Comparison of ENCODE assay signal across 8 cellular contexts in genomic region chrX:140091276-140091886, GRCh38.
A peak's percentile ranks its signal among the peaks of the same experiment; 100 is the strongest.
DNase-seq lines count a peak whose midpoint lies in the region; ATAC-seq and TF ChIP-seq lines count a peak whose summit lies in the region.

No MANE protein-coding gene starts in this region.

- peak overlapping the region; percentile 54 for H3K4me3 Mint-ChIP-seq in activated naive CD4-positive, alpha-beta T cell treated with anti-CD3 and anti-CD28 coated beads for 36 hours
- no peak overlapping the region for H3K4me3 Mint-ChIP-seq in HFFc6

- ATAC-seq in HG03521 (IDR thresholded peaks at IDR 0.05; ENCODE audit: unreplicated experiment) (peak; percentile 78), left cardiac atrium (peak; percentile 44 to 79)

- H3K4me1 Mint-ChIP-seq in activated naive CD4-positive, alpha-beta T cell treated with anti-CD3 and anti-CD28 coated beads for 36 hours (ENCODE audit: low read depth), result no peaks in the 10 kb centered on the region
- no peaks in the 10 kb centered on the region for H3K4me1 Mint-ChIP-seq in HFFc6 (ENCODE audit: low read depth)

- TF ChIP-seq CTCF in retinal pigment epithelial cell (conservative IDR thresholded peaks at IDR 0.05; ENCODE audit: low read depth, low read length), result no peak
- no peak for TF ChIP-seq CTCF in HFFc6 (IDR thresholded peaks at IDR 0.05)

- intact Hi-C loops in activated naive CD4-positive, alpha-beta T cell treated with anti-CD3 and anti-CD28 coated beads for 36 hours (cut with micrococcal nuclease), result no loop called here
- intact Hi-C loops in left cardiac atrium (cut with DNase I), result no loop called here

- H3K36me3 Mint-ChIP-seq in activated naive CD4-positive, alpha-beta T cell treated with anti-CD3 and anti-CD28 coated beads for 36 hours (ENCODE audit: low read depth), result no peaks in the 10 kb centered on the region
- H3K36me3 Mint-ChIP-seq in HFFc6 (ENCODE audit: low read depth), result no peaks in the 10 kb centered on the region

- no peak overlapping the region for H3K27ac Mint-ChIP-seq in activated naive CD4-positive, alpha-beta T cell treated with anti-CD3 and anti-CD28 coated beads for 36 hours
- H3K27ac Mint-ChIP-seq in HFFc6, result no peak overlapping the region

- peak; percentile 57 for DNase-seq in NCI-H748 (lab: John Stamatoyannopoulos, UW; ENCODE audit: unreplicated experiment)
- DNase-seq in NCI-H748 treated with DMSO at 0.1 percent for 48 hours (lab: John Stamatoyannopoulos, UW), result no peak
- DNase-seq in activated naive CD4-positive, alpha-beta T cell treated with anti-CD3 and anti-CD28 coated beads for 36 hours, result peak; percentile 21
- no peak for DNase-seq in left cardiac atrium
- DNase-seq in retinal pigment epithelial cell (ENCODE audit: low read depth), result no peak
- no peak for DNase-seq in HFFc6
- DNase-seq in NCI-H2107 (lab: John Stamatoyannopoulos, UW), result no peak

- H3K27me3 Mint-ChIP-seq in activated naive CD4-positive, alpha-beta T cell treated with anti-CD3 and anti-CD28 coated beads for 36 hours (ENCODE audit: low read depth), result peaks cover 10% of the 10 kb centered on the region
- no peaks in the 10 kb centered on the region; the same call in 1 of the 2 replicates for H3K27me3 Mint-ChIP-seq in HFFc6 (ENCODE audit: insufficient read depth)

- CTCF ChIA-PET in activated naive CD4-positive, alpha-beta T cell treated with anti-CD3 and anti-CD28 coated beads for 36 hours (lab: Charles Lee), result no interaction called here

- H3K4me3 ChIP-seq in retinal pigment epithelial cell (ENCODE audit: low read length), result peak overlapping the region; percentile 42

- no peaks in the 10 kb centered on the region for H3K9me3 Mint-ChIP-seq in activated naive CD4-positive, alpha-beta T cell treated with anti-CD3 and anti-CD28 coated beads for 36 hours
- H3K9me3 Mint-ChIP-seq in HFFc6, result no peaks in the 10 kb centered on the region

Comparison
In these comparisons a context has a peak if more than half of its experiments do, and no peak if none do; other contexts are left out.
1. DNase-seq: peak in NCI-H748 (single experiment) and activated naive CD4-positive, alpha-beta T cell treated with anti-CD3 and anti-CD28 coated beads for 36 hours (single experiment); none in NCI-H748 treated with DMSO at 0.1 percent for 48 hours (single experiment), left cardiac atrium (single experiment), retinal pigment epithelial cell (single experiment), HFFc6 (single experiment) and NCI-H2107 (single experiment).